ENCODE assay signal across 9 cellular contexts in genomic region chr14:80987235-80988032, GRCh38. TPM values are rescaled to one million over a fixed set of nuclear protein-coding genes. Genes with fewer than 3 reads are reported as not detected.
DNase-seq lines count a peak whose midpoint lies in the region; ATAC-seq and TF ChIP-seq lines count a peak whose summit lies in the region.
"Had no signal": no experiment of that assay in that cellular context is flagged by ENCODE, and none has a peak within 500 bp of the region (broad histone marks: within the 10 kb centered on the region; RNA-seq: fewer than 3 reads in every experiment).

No MANE protein-coding gene starts in this region.

- TF ChIP-seq CTCF in PC-9 (conservative IDR thresholded peaks at IDR 0.05) (peak; percentile 98), foreskin keratinocyte (conservative IDR thresholded peaks at IDR 0.05) (peak; percentile 92), ovary (IDR thresholded peaks at IDR 0.05) (peak; percentile 48 to 67 (median 60)), upper lobe of right lung (IDR thresholded peaks at IDR 0.05) (peak; percentile 96)

- TF ChIP-seq POLR2A in ovary (IDR thresholded peaks at IDR 0.05): no peak

- DNase-seq in CMK (ENCODE audit: low read depth) (peak; percentile 32), PC-9 (peak; percentile 69 to 72), foreskin keratinocyte (peak; percentile 45 to 73), ovary (peak in 4 of 5 donors; percentile 16 to 59 (median 33)), upper lobe of right lung (no peak)

- no peaks in the 10 kb centered on the region for H3K36me3 Mint-ChIP-seq in activated T-helper 17 cell treated with anti-CD3 and anti-CD28 coated beads, Interleukin-2, amount 50 U/mL, for 72 hours (ENCODE audit: low read depth)

- peaks cover 9% of the 10 kb centered on the region for H3K27me3 Mint-ChIP-seq in activated T-helper 17 cell treated with anti-CD3 and anti-CD28 coated beads, Interleukin-2, amount 50 U/mL, for 72 hours

- 0 out of 2 replicates have a peak overlapping the region, but pooled peaks have one; percentile 4 for H2AFZ ChIP-seq in PC-9

- H3K27me3 ChIP-seq in PC-9 (ENCODE audit: insufficient read depth, low read depth): peaks cover 10% of the 10 kb centered on the region; the same call in 1 of the 2 replicates
- H3K27me3 ChIP-seq in foreskin keratinocyte: no peaks in the 10 kb centered on the region
- H3K27me3 ChIP-seq in ovary: no peaks in the 10 kb centered on the region
- no peaks in the 10 kb centered on the region for H3K27me3 ChIP-seq in upper lobe of right lung

- no peak overlapping the region for H3K4me3 Mint-ChIP-seq in activated T-helper 17 cell treated with anti-CD3 and anti-CD28 coated beads, Interleukin-2, amount 50 U/mL, for 72 hours

- no peaks in the 10 kb centered on the region for H3K9me3 ChIP-seq in PC-9 (ENCODE audit: insufficient read depth, low read depth)
- H3K9me3 ChIP-seq in ovary: no peaks in the 10 kb centered on the region
- no peaks in the 10 kb centered on the region for H3K9me3 ChIP-seq in upper lobe of right lung

- H3K4me3 ChIP-seq in PC-9 (peak overlapping the region; percentile 4; the same call in 1 of the 2 replicates), ovary (no peak overlapping the region), upper lobe of right lung (no peak overlapping the region)

- no peak overlapping the region for H3K27ac Mint-ChIP-seq in activated T-helper 17 cell treated with anti-CD3 and anti-CD28 coated beads, Interleukin-2, amount 50 U/mL, for 72 hours

- H3K9me2 ChIP-seq in PC-9 (ENCODE audit: insufficient read depth): no peaks in the 10 kb centered on the region

- no peaks in the 10 kb centered on the region for H3K4me1 Mint-ChIP-seq in activated T-helper 17 cell treated with anti-CD3 and anti-CD28 coated beads, Interleukin-2, amount 50 U/mL, for 72 hours

- no peaks in the 10 kb centered on the region for H3K9me3 Mint-ChIP-seq in activated T-helper 17 cell treated with anti-CD3 and anti-CD28 coated beads, Interleukin-2, amount 50 U/mL, for 72 hours

- POLR2A ChIA-PET in PC-9 (lab: Charles Lee; ENCODE audit: unreplicated experiment): interaction anchor here (0.6 to 0.7 kb wide), 2 partner anchors 13 to 61 kb away, joined by 3 to 4 read pairs; no protein-coding TSS in a partner anchor

- H3K36me3 ChIP-seq in PC-9 (ENCODE audit: low read depth): no peaks in the 10 kb centered on the region
- no peaks in the 10 kb centered on the region for H3K36me3 ChIP-seq in ovary
- H3K36me3 ChIP-seq in upper lobe of right lung: no peaks in the 10 kb centered on the region

- intact Hi-C loops in PC-9 (cut with micrococcal nuclease; ENCODE audit: unreplicated experiment): loop anchor here (1.0 to 10.0 kb wide), 4 partner anchors 33 to 1173 kb away; no protein-coding TSS in a partner anchor
- intact Hi-C loops in ovary (cut with DNase I): loop anchor here in 2 of 4 donors (1.0 to 10.0 kb wide), 2 partner anchors 33 to 477 kb away; no protein-coding TSS in a partner anchor
- intact Hi-C loops in upper lobe of right lung (cut with DNase I): no loop called here

- no peak for TF ChIP-seq EP300 in Ishikawa (IDR thresholded peaks at IDR 0.05; ENCODE audit: borderline replicate concordance)
- no peak for TF ChIP-seq EP300 in ovary (IDR thresholded peaks at IDR 0.05)

- H3K27ac ChIP-seq in PC-9: no peak overlapping the region
- no peak overlapping the region for H3K27ac ChIP-seq in foreskin keratinocyte
- H3K27ac ChIP-seq in ovary: no peak overlapping the region
- H3K27ac ChIP-seq in upper lobe of right lung: no peak overlapping the region

- WGBS in ovary, 3 donors: 29 to 36% (median 33%) methylated on average over 6 of the region's 6 CpGs

- H3F3A ChIP-seq in PC-9 (ENCODE audit: insufficient read depth, low read depth): no peaks in the 10 kb centered on the region

- H3K4me1 ChIP-seq in PC-9 (replicated peaks; ENCODE audit: insufficient read depth) (peaks cover 7% of the 10 kb centered on the region; the same call in 1 of the 2 replicates), foreskin keratinocyte (no peaks in the 10 kb centered on the region), ovary (ENCODE audit: insufficient read depth) (no peaks in the 10 kb centered on the region), upper lobe of right lung (no peaks in the 10 kb centered on the region)

- no peaks in the 10 kb centered on the region for H4K20me1 ChIP-seq in PC-9 (ENCODE audit: insufficient read depth)

- CTCF ChIA-PET in PC-9 (lab: Charles Lee): interaction anchor here (0.6 to 1.9 kb wide), 8 partner anchors 9 to 931 kb away, joined by 3 to 16 read pairs (median 4); partner anchors contain the start of genes CEP128 and TSHR

- no peaks in the 10 kb centered on the region for H3K79me2 ChIP-seq in PC-9 (ENCODE audit: low read depth)

- BruUV-seq in PC-9 (replicated peaks; lab: Mats Ljungman, UMichigan): no TSS peak

- peak overlapping the region; percentile 47 for H3K4me2 ChIP-seq in PC-9

- peak; percentile 76 for ATAC-seq in GM19455 (IDR thresholded peaks at IDR 0.05; ENCODE audit: unreplicated experiment)
- ATAC-seq in activated T-helper 17 cell treated with anti-CD3 and anti-CD28 coated beads, Interleukin-2, amount 50 U/mL, for 72 hours (replicated peaks): peak; percentile 51
- ATAC-seq in foreskin keratinocyte: peak; percentile 94
- peak; percentile 93 for ATAC-seq in upper lobe of right lung

- TF ChIP-seq RAD21 in Ishikawa (IDR thresholded peaks at IDR 0.05; ENCODE audit: low read depth): peak; percentile 87

TF ChIP-seq in Ishikawa, 13 proteins besides CTCF, POLR2A, EP300 and RAD21:
- TF ChIP-seq TAF1 (IDR thresholded peaks at IDR 0.05; ENCODE audit: low read depth) (no peak), REST (IDR thresholded peaks at IDR 0.05; ENCODE audit: low read depth) (no peak), ZBTB7A (IDR thresholded peaks at IDR 0.05; ENCODE audit: low read depth) (no peak), FOXM1 (IDR thresholded peaks at IDR 0.05; ENCODE audit: borderline replicate concordance, low read depth) (no peak), CEBPB (IDR thresholded peaks at IDR 0.05) (no peak), YY1 (IDR thresholded peaks at IDR 0.05; ENCODE audit: low read depth) (no peak), NFIC (IDR thresholded peaks at IDR 0.05) (no peak), TCF12 (IDR thresholded peaks at IDR 0.05; ENCODE audit: low read depth) (no peak), USF1 (IDR thresholded peaks at IDR 0.05) (no peak), CREB1 (IDR thresholded peaks at IDR 0.05; ENCODE audit: low read depth) (no peak), MAX (IDR thresholded peaks at IDR 0.05) (no peak), TEAD4 (IDR thresholded peaks at IDR 0.05) (no peak), EGR1 (IDR thresholded peaks at IDR 0.05) (no peak)

RNA-seq across cellular contexts. Expression of gene TSHR, which starts 32.0 kb away (rescaled TPM):
- not detected in 2 replicates for total RNA-seq in PC-9 (2021)
- total RNA-seq in activated T-helper 17 cell treated with anti-CD3 and anti-CD28 coated beads, Interleukin-2, amount 50 U/mL, for 72 hours: under 1 TPM in 1 of 2 donors, not detected in 1; 0.50 TPM
- not detected in 2 replicates for total RNA-seq in foreskin keratinocyte
- polyA plus RNA-seq in foreskin keratinocyte: not detected in 2 replicates
- total RNA-seq in ovary: under 1 TPM in 2 of 7 donors, not detected in 5; 0.23 to 0.41 TPM
- polyA plus RNA-seq in ovary: under 1 TPM in 1 of 2 donors, not detected in 1; 0.15 TPM
- total RNA-seq in upper lobe of right lung: not detected
- total RNA-seq: activated CD8-positive, alpha-beta memory T cell treated with anti-CD3 and anti-CD28 coated beads for 36 hours had no signal

RNA-seq across cellular contexts. Expression of gene CEP128, which starts 45.9 kb away (rescaled TPM):
- 24.2 and 29.3 TPM in 2 replicates for total RNA-seq in PC-9 (2021)
- 10 to 100 TPM; 23.4 to 34.6 TPM for total RNA-seq in activated T-helper 17 cell treated with anti-CD3 and anti-CD28 coated beads, Interleukin-2, amount 50 U/mL, for 72 hours
- total RNA-seq in foreskin keratinocyte: 12.4 and 14.8 TPM in 2 replicates
- polyA plus RNA-seq in foreskin keratinocyte: 3.0 and 4.9 TPM in 2 replicates
- 10 to 100 TPM in 2 of 7 donors, 1 to 10 TPM in 5; 5.2 to 14.3 (median 7.8) TPM for total RNA-seq in ovary
- 1 to 10 TPM; 1.5 to 2.4 TPM for polyA plus RNA-seq in ovary
- total RNA-seq in upper lobe of right lung: 6.1 TPM
